8 cellular contexts compared by ENCODE assay signal in the genomic region with DNA sequence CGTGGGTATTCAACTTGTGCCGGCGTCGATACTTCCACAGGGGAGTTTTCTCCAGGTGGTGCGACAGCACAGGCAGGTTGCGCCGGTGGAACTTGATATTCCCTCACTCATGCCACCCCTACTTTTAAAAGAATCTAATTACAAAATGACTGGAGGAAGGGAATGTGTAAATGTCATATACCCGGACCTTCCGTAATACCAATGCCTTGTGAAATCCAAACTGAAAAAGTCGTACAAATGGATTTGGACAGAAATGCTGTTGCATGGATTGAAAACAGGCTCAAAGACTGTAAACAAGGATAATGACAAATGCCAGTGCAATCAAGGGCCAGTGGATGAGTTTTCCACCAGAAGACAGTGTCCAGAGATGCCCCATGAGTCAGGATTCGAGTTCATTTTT.
"Had no signal": no experiment of that assay in that cellular context is flagged by ENCODE, and none has a peak within 500 bp of the region (broad histone marks: within the 10 kb centered on the region; RNA-seq: fewer than 3 reads in every experiment).

No MANE protein-coding gene starts in this region.

- DNase-seq: GM23248, GOT3, H7, H9, HCEC 1CT, HFFc6 had no signal

- H3K27ac ChIP-seq: GM23248 had no signal

- H3K4me1 ChIP-seq: HAP-1 had no signal

- H3K36me3 ChIP-seq: HAP-1 had no signal

- H3K4me2 ChIP-seq: GM23338 had no signal

- H3K9ac ChIP-seq: GM23248 had no signal

- H3K4me3 ChIP-seq: GM23248, GM23338, HAP-1 had no signal

- H3K9me3 ChIP-seq: HAP-1 had no signal

- H2AFZ ChIP-seq: GM23248, GM23338 had no signal
